In genomic region chr1:148263128-148263905, GRCh38 we compare ENCODE assay signal across 7 cellular contexts.
DNase-seq lines count a peak whose midpoint lies in the region; ATAC-seq and TF ChIP-seq lines count a peak whose summit lies in the region.

No MANE protein-coding gene starts in this region.

- TF ChIP-seq CTCF in fibroblast of lung (conservative IDR thresholded peaks at IDR 0.05 in 1 of 2, IDR thresholded peaks at IDR 0.05 in 1 of 2; ENCODE audit: low read depth in 1 of 2, low read length in 2 of 2), result no peak

- H3K79me2 ChIP-seq in fibroblast of lung (ENCODE audit: control insufficient read depth, insufficient read depth, low read length), result no peaks in the 10 kb centered on the region

- no peaks in the 10 kb centered on the region for H3K36me3 Mint-ChIP-seq in natural killer cell treated with Interleukin-12 subunit alpha and Interleukin-12 subunit beta and Interleukin-15 and Interleukin-18, amount 100 ng/mL, for 72 hours

- H3K4me3 ChIP-seq in fibroblast of lung (replicated peaks in 1 of 4; ENCODE audit: control extremely low read depth in 1 of 4, insufficient read depth in 1 of 4, low read depth in 3 of 4, low read length in 4 of 4), result peak overlapping the region; percentile 47 to 75 (median 60)

- peaks cover 10 to 22% of the 10 kb centered on the region in 2 donors for H3K27me3 Mint-ChIP-seq in natural killer cell treated with Interleukin-12 subunit alpha and Interleukin-12 subunit beta and Interleukin-15 and Interleukin-18, amount 100 ng/mL, for 72 hours
- H3K27me3 Mint-ChIP-seq in stimulated activated naive CD8-positive, alpha-beta T cell treated with anti-CD3 and anti-CD28 coated beads, Interleukin-15, amount 100 ng/mL, for 72 hours, result peaks cover 27% of the 10 kb centered on the region

- H3K9ac ChIP-seq in fibroblast of lung (ENCODE audit: insufficient read depth, low read length), result no peak overlapping the region

- H3K36me3 ChIP-seq in fibroblast of lung (ENCODE audit: control insufficient read depth, insufficient read depth, low read length), result no peaks in the 10 kb centered on the region

- peak; percentile 85 for DNase-seq in NOMO-1 treated with DMSO at 0.1 percent for 48 hours (lab: John Stamatoyannopoulos, UW; ENCODE audit: unreplicated experiment)
- DNase-seq in activated T-helper 1 cell treated with Interleukin-2 at 50 U/mL for 16 hours (ENCODE audit: low read depth), result peak; percentile 38
- peak; percentile 67 to 84 for DNase-seq in fibroblast of lung (ENCODE audit: low read depth in 2 of 2)
- peak; percentile 62 for DNase-seq in natural killer cell treated with Interleukin-12 subunit alpha and Interleukin-12 subunit beta and Interleukin-15 and Interleukin-18, amount 100 ng/mL, for 72 hours (ENCODE audit: low spot score)
- DNase-seq in stimulated activated naive CD8-positive, alpha-beta T cell treated with anti-CD3 and anti-CD28 coated beads, Interleukin-15, amount 100 ng/mL, for 72 hours, result peak; percentile 66 to 84

- H3K27ac ChIP-seq in fibroblast of lung (ENCODE audit: insufficient read depth, low read length), result no peak overlapping the region

- peaks cover 18 to 21% of the 10 kb centered on the region in 2 donors for H3K4me1 Mint-ChIP-seq in natural killer cell treated with Interleukin-12 subunit alpha and Interleukin-12 subunit beta and Interleukin-15 and Interleukin-18, amount 100 ng/mL, for 72 hours (ENCODE audit: low read depth in 2 of 2)
- peaks cover 24% of the 10 kb centered on the region for H3K4me1 Mint-ChIP-seq in stimulated activated naive CD8-positive, alpha-beta T cell treated with anti-CD3 and anti-CD28 coated beads, Interleukin-15, amount 100 ng/mL, for 72 hours

- H3K9me3 Mint-ChIP-seq in natural killer cell treated with Interleukin-12 subunit alpha and Interleukin-12 subunit beta and Interleukin-15 and Interleukin-18, amount 100 ng/mL, for 72 hours, result no peaks in the 10 kb centered on the region
- no peaks in the 10 kb centered on the region for H3K9me3 Mint-ChIP-seq in stimulated activated naive CD8-positive, alpha-beta T cell treated with anti-CD3 and anti-CD28 coated beads, Interleukin-15, amount 100 ng/mL, for 72 hours

- H2AFZ ChIP-seq in fibroblast of lung (ENCODE audit: low read length), result peak overlapping the region; percentile 69

- peaks cover 20% of the 10 kb centered on the region for H3K27me3 ChIP-seq in fibroblast of lung (ENCODE audit: control insufficient read depth, insufficient read depth, low read length)

- peak overlapping the region; percentile 86 for H3K4me3 Mint-ChIP-seq in natural killer cell treated with Interleukin-12 subunit alpha and Interleukin-12 subunit beta and Interleukin-15 and Interleukin-18, amount 100 ng/mL, for 72 hours
- peak overlapping the region; percentile 86 to 89 for H3K4me3 Mint-ChIP-seq in stimulated activated naive CD8-positive, alpha-beta T cell treated with anti-CD3 and anti-CD28 coated beads, Interleukin-15, amount 100 ng/mL, for 72 hours

- H3K27ac Mint-ChIP-seq in natural killer cell treated with Interleukin-12 subunit alpha and Interleukin-12 subunit beta and Interleukin-15 and Interleukin-18, amount 100 ng/mL, for 72 hours, result peak overlapping the region; percentile 76 to 82
- H3K27ac Mint-ChIP-seq in stimulated activated naive CD8-positive, alpha-beta T cell treated with anti-CD3 and anti-CD28 coated beads, Interleukin-15, amount 100 ng/mL, for 72 hours, result peak overlapping the region; percentile 99

- peak; percentile 59 for ATAC-seq in GM18499 (IDR thresholded peaks at IDR 0.05; ENCODE audit: insufficient read depth, unreplicated experiment)
- peak; percentile 66 for ATAC-seq in HG03039 (IDR thresholded peaks at IDR 0.05; ENCODE audit: unreplicated experiment)
- ATAC-seq in natural killer cell treated with Interleukin-12 subunit alpha and Interleukin-12 subunit beta and Interleukin-15 and Interleukin-18, amount 100 ng/mL, for 72 hours, result peak; percentile 86 to 89
- peak; percentile 95 for ATAC-seq in stimulated activated naive CD8-positive, alpha-beta T cell treated with anti-CD3 and anti-CD28 coated beads, Interleukin-15, amount 100 ng/mL, for 72 hours

- H3K9me3 ChIP-seq in fibroblast of lung (ENCODE audit: control insufficient read depth, insufficient read depth, low read depth, low read length), result no peaks in the 10 kb centered on the region

- H3K4me1 ChIP-seq in fibroblast of lung (ENCODE audit: control insufficient read depth, extremely low read depth, insufficient read depth, low read length), result peaks cover 2% of the 10 kb centered on the region

- H3K4me2 ChIP-seq in fibroblast of lung (ENCODE audit: extremely low read depth, insufficient read depth, low read length), result peak overlapping the region; percentile 98

- H4K20me1 ChIP-seq in fibroblast of lung (ENCODE audit: control insufficient read depth, extremely low read depth, insufficient read depth, low read length), result no peaks in the 10 kb centered on the region
